22 cellular contexts compared by ENCODE assay signal in genomic region chr3:123388811-123389210, GRCh38.
DNase-seq lines count a peak whose midpoint lies in the region; ATAC-seq and TF ChIP-seq lines count a peak whose summit lies in the region.
"Had no signal": no experiment of that assay in that cellular context is flagged by ENCODE, and none has a peak within 500 bp of the region (broad histone marks: within the 10 kb centered on the region; RNA-seq: fewer than 3 reads in every experiment).

No MANE protein-coding gene starts in this region.

- peak overlapping the region; percentile 22 for H3K27ac ChIP-seq in colonic mucosa
- H3K27ac ChIP-seq in heart right ventricle: peak overlapping the region; percentile 33 to 94 (median 87)
- H3K27ac ChIP-seq in tibial artery: peak overlapping the region; percentile 89 to 96
- H3K27ac ChIP-seq: C4-2B, parathyroid adenoma had no signal

- no peaks in the 10 kb centered on the region for H3K9me3 Mint-ChIP-seq in neural crest cell
- H3K9me3 Mint-ChIP-seq in activated CD8-positive, alpha-beta memory T cell treated with anti-CD3 and anti-CD28 coated beads, Interleukin-2, amount 10 ng/mL, durations not matched to agents 7 days and 5 days (ENCODE audit: low read depth): no peaks in the 10 kb centered on the region
- H3K9me3 Mint-ChIP-seq: activated CD4-positive, alpha-beta memory T cell treated with anti-CD3 and anti-CD28 coated beads, Interleukin-2, amount 10 ng/mL, durations not matched to agents 7 days and 5 days; naive thymus-derived CD8-positive, alpha-beta T cell had no signal

- H3K27me3 Mint-ChIP-seq in neural crest cell (ENCODE audit: low read depth): no peaks in the 10 kb centered on the region
- H3K27me3 Mint-ChIP-seq in activated CD8-positive, alpha-beta memory T cell treated with anti-CD3 and anti-CD28 coated beads, Interleukin-2, amount 10 ng/mL, durations not matched to agents 7 days and 5 days: peaks cover 31% of the 10 kb centered on the region

- no peaks in the 10 kb centered on the region for H3K27me3 ChIP-seq in colonic mucosa
- H3K27me3 ChIP-seq in heart right ventricle: no peaks in the 10 kb centered on the region
- H3K27me3 ChIP-seq in tibial artery: no peaks in the 10 kb centered on the region
- H3K27me3 ChIP-seq: Peyer's patch had no signal

- no peaks in the 10 kb centered on the region for H3K36me3 Mint-ChIP-seq in neural crest cell (ENCODE audit: low read depth)
- no peaks in the 10 kb centered on the region for H3K36me3 Mint-ChIP-seq in activated CD8-positive, alpha-beta memory T cell treated with anti-CD3 and anti-CD28 coated beads, Interleukin-2, amount 10 ng/mL, durations not matched to agents 7 days and 5 days
- H3K36me3 Mint-ChIP-seq: naive thymus-derived CD8-positive, alpha-beta T cell had no signal

- H3K4me3 ChIP-seq in colonic mucosa: no peak overlapping the region
- H3K4me3 ChIP-seq in heart right ventricle: no peak overlapping the region
- no peak overlapping the region for H3K4me3 ChIP-seq in tibial artery
- H3K4me3 ChIP-seq: Peyer's patch had no signal

- CTCF ChIA-PET in activated CD8-positive, alpha-beta memory T cell treated with anti-CD3 and anti-CD28 coated beads, Interleukin-2, amount 10 ng/mL, durations not matched to agents 7 days and 5 days (lab: Charles Lee): no interaction called here

- TF ChIP-seq CTCF in colonic mucosa (IDR thresholded peaks at IDR 0.05) (no peak), heart right ventricle (IDR thresholded peaks at IDR 0.05) (no peak), neural crest cell (conservative IDR thresholded peaks at IDR 0.05) (no peak), tibial artery (IDR thresholded peaks at IDR 0.05) (no peak)

- H3K4me1 Mint-ChIP-seq in neural crest cell: peaks cover 33% of the 10 kb centered on the region
- no peaks in the 10 kb centered on the region for H3K4me1 Mint-ChIP-seq in activated CD8-positive, alpha-beta memory T cell treated with anti-CD3 and anti-CD28 coated beads, Interleukin-2, amount 10 ng/mL, durations not matched to agents 7 days and 5 days
- H3K4me1 Mint-ChIP-seq: activated CD4-positive, alpha-beta memory T cell treated with anti-CD3 and anti-CD28 coated beads, Interleukin-2, amount 10 ng/mL, durations not matched to agents 7 days and 5 days had no signal

- no peak overlapping the region for H3K9ac ChIP-seq in colonic mucosa (ENCODE audit: low read depth in 2 of 2, low read length in 2 of 2)
- H3K9ac ChIP-seq: parathyroid adenoma had no signal

- WGBS in heart right ventricle, 2 donors: 35 to 43% methylated on average over 8 of the region's 8 CpGs

- peak in 5 of 8 donors; percentile 8 to 27 (median 17) for ATAC-seq in heart right ventricle
- ATAC-seq in GM18909 (IDR thresholded peaks at IDR 0.05; ENCODE audit: poor library complexity, unreplicated experiment): no peak
- no peak for ATAC-seq in activated CD8-positive, alpha-beta memory T cell treated with anti-CD3 and anti-CD28 coated beads, Interleukin-2, amount 10 ng/mL, durations not matched to agents 7 days and 5 days
- no peak for ATAC-seq in HG02840 (IDR thresholded peaks at IDR 0.05; ENCODE audit: low FRiP score, unreplicated experiment)
- ATAC-seq: activated CD4-positive, CD25-positive, alpha-beta regulatory T cell treated with anti-CD3 and anti-CD28 coated beads, Interleukin-2, amount 50 U/mL, for 24 hours; naive thymus-derived CD8-positive, alpha-beta T cell had no signal

- DNase-seq in colonic mucosa: no peak
- peak in 1 of 2 donors; percentile 52 for DNase-seq in heart right ventricle
- no peak for DNase-seq in neural crest cell (ENCODE audit: low read depth, low spot score)
- peak in 1 of 2 donors; percentile 78 for DNase-seq in tibial artery
- DNase-seq in activated CD8-positive, alpha-beta memory T cell treated with anti-CD3 and anti-CD28 coated beads, Interleukin-2, amount 10 ng/mL, durations not matched to agents 7 days and 5 days: no peak
- DNase-seq in cerebellum (ENCODE audit: low spot score): no peak
- DNase-seq: activated CD4-positive, alpha-beta memory T cell treated with anti-CD3 and anti-CD28 coated beads, Interleukin-2, amount 10 ng/mL, durations not matched to agents 7 days and 5 days; activated gamma-delta T cell; activated T-cell treated with anti-CD3 and anti-CD28 coated beads for 4 hours; Calu3; DND-41; Kasumi-1; NCI-H187; NCI-H526 treated with DMSO at 0.1 percent for 48 hours; substantia nigra had no signal

- H3K9me3 ChIP-seq in colonic mucosa (no peaks in the 10 kb centered on the region), heart right ventricle (no peaks in the 10 kb centered on the region), tibial artery (no peaks in the 10 kb centered on the region)
- H3K9me3 ChIP-seq: Peyer's patch had no signal

- no peak overlapping the region for H3K4me3 Mint-ChIP-seq in neural crest cell
- H3K4me3 Mint-ChIP-seq in activated CD8-positive, alpha-beta memory T cell treated with anti-CD3 and anti-CD28 coated beads, Interleukin-2, amount 10 ng/mL, durations not matched to agents 7 days and 5 days: no peak overlapping the region
- H3K4me3 Mint-ChIP-seq: activated CD4-positive, alpha-beta memory T cell treated with anti-CD3 and anti-CD28 coated beads, Interleukin-2, amount 10 ng/mL, durations not matched to agents 7 days and 5 days; naive thymus-derived CD8-positive, alpha-beta T cell had no signal

- intact Hi-C loops in colonic mucosa (cut with DNase I) (no loop called here), heart right ventricle (cut with DNase I) (loop anchor here in 3 of 10 donors (5.0 kb wide), 4 partner anchors 42 to 57 kb away; no protein-coding TSS in a partner anchor), tibial artery (cut with DNase I; ENCODE audit: low total_unique reads) (no loop called here)

- no peaks in the 10 kb centered on the region for H3K4me1 ChIP-seq in colonic mucosa
- peaks cover 27 to 99% (median 85%) of the 10 kb centered on the region in 9 donors for H3K4me1 ChIP-seq in heart right ventricle
- peaks cover 0 to 100% (median 79%) of the 10 kb centered on the region in 4 donors for H3K4me1 ChIP-seq in tibial artery
- H3K4me1 ChIP-seq: parathyroid adenoma had no signal

- peak overlapping the region; percentile 76 for H3K27ac Mint-ChIP-seq in neural crest cell (ENCODE audit: unreplicated experiment)
- H3K27ac Mint-ChIP-seq in activated CD8-positive, alpha-beta memory T cell treated with anti-CD3 and anti-CD28 coated beads, Interleukin-2, amount 10 ng/mL, durations not matched to agents 7 days and 5 days: no peak overlapping the region
- H3K27ac Mint-ChIP-seq: activated CD4-positive, alpha-beta memory T cell treated with anti-CD3 and anti-CD28 coated beads, Interleukin-2, amount 10 ng/mL, durations not matched to agents 7 days and 5 days had no signal

- no peaks in the 10 kb centered on the region for H3K36me3 ChIP-seq in colonic mucosa
- H3K36me3 ChIP-seq in heart right ventricle: no peaks in the 10 kb centered on the region
- H3K36me3 ChIP-seq in tibial artery: no peaks in the 10 kb centered on the region
- H3K36me3 ChIP-seq: Peyer's patch had no signal

Comparison
In these comparisons a context has a peak if more than half of its experiments do, and no peak if none do; other contexts are left out.
1. H3K27ac ChIP-seq: peak in every context shown above with its lines; median percentile 92 in tibial artery; 87 in heart right ventricle; 22 in colonic mucosa.
2. ATAC-seq: peak in heart right ventricle (5 of 8); none in GM18909 (single experiment), activated CD8-positive, alpha-beta memory T cell treated with anti-CD3 and anti-CD28 coated beads, Interleukin-2, amount 10 ng/mL, durations not matched to agents 7 days and 5 days (single experiment) and HG02840 (single experiment).